1 cellular context compared by ENCODE assay signal in genomic region chr1:115718011-115718754, GRCh38.
TF ChIP-seq lines count a peak whose summit lies in the region.

No MANE protein-coding gene starts in this region.

TF ChIP-seq in GM12878, 131 proteins besides CTCF, POLR2A, EP300 and RAD21 (continued from another document):
- TF ChIP-seq ZBTB33 (IDR thresholded peaks at IDR 0.05) (no peak), RCOR1 (conservative IDR thresholded peaks at IDR 0.05; ENCODE audit: low read depth, low read length) (no peak), NFIC (IDR thresholded peaks at IDR 0.05; ENCODE audit: low read depth, low read length) (no peak), TCF7 (IDR thresholded peaks at IDR 0.05; ENCODE audit: borderline replicate concordance) (no peak), HDAC2 (IDR thresholded peaks at IDR 0.05) (no peak), IRF4 (IDR thresholded peaks at IDR 0.05; ENCODE audit: low read depth, low read length) (no peak), NBN (IDR thresholded peaks at IDR 0.05) (no peak), USF1 (IDR thresholded peaks at IDR 0.05; ENCODE audit: borderline replicate concordance, extremely low read length, insufficient read depth, low read depth, low read length) (no peak), NR2C1 (IDR thresholded peaks at IDR 0.05) (no peak), ZNF207 (IDR thresholded peaks at IDR 0.05; ENCODE audit: borderline replicate concordance) (no peak), PRDM15 (CRISPR knock-in tag; IDR thresholded peaks at IDR 0.05) (no peak)
